ENCODE assay signal across 1 cellular context in the genomic region with DNA sequence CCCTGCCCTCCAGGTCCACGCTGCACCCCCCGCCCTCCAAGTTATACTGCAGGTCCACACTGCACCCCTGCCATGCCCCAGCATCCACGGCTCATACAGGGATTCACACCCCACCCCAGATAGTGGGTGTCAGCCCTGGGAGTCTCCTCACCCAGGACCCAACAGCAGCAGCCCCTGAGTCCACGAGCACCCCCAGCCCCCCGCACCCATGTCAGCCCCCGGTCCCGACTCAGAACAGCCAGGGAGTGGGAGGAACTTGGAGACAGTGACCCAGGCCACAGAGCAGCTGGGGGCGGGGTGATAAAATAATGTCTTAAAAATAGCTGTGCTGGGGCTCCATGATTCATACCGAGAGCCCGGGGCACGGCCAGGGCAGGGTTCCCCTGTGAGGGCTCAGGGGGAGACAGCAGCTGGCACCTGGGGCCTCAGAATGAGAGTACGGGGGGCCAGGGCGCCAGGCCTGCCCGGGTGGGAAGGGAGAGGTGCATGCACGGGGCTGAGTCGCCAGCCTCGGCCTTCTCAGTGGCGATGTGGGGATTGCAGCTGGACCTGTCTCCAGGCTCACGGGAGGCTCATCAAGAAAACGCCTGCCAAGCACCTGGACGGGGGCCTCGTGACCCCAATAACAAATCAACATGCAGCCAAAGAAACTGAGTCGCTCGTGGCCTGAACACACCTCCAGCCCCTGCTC.
TF ChIP-seq lines count a peak whose summit lies in the region.

No MANE protein-coding gene starts in this region.

TF ChIP-seq in HCT116, 20 proteins besides CTCF, POLR2A, EP300 and RAD21 (continued from another document):
- TF ChIP-seq, protein P1, sequence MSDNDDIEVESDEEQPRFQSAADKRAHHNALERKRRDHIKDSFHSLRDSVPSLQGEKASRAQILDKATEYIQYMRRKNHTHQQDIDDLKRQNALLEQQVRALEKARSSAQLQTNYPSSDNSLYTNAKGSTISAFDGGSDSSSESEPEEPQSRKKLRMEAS (IDR thresholded peaks at IDR 0.05), result no peak
- TF ChIP-seq CEBPB (IDR thresholded peaks at IDR 0.05; ENCODE audit: low read depth) (no peak), SIN3A (IDR thresholded peaks at IDR 0.05; ENCODE audit: low read depth) (no peak), SP1 (IDR thresholded peaks at IDR 0.05; ENCODE audit: low read depth) (no peak), TCF7L2 (IDR thresholded peaks at IDR 0.05; ENCODE audit: borderline replicate concordance, extremely low read depth, insufficient read depth, insufficient read length) (no peak)
